ENCODE assay signal across 8 cellular contexts in the genomic region with DNA sequence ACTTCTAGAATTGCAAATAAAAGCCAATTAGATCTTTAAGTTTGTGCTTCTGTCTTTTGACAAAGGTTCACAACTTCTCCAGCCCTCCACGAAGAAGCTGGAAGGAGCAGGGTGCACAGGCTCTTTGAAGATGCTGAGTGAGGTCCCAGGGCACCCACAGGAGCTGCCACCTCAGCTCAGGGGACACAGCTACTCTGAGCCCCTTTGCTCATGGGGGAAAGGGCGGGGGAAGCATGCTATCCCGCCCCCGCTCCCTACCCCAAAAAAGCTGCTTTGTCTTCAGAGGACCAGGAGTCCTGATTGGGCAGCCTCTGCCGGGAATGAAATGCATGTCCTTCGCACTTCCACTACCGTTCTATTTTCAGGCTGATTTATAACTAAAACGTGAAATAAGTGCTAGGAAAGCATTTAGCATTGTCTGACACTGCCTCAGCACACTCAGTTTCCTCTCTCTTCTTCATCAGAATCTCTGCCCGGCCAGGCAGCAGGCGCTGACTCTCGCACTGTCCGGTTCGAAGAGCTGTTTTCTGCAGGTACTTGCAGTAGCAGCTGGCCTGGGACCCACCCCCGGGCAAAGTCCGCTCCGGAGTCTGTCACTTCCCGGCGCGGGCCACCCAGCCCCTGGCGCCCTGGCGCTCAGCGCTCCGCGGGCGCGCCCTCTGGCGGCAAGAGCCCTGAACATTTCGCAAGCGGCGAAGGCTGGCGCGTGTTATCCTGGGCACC. TPM values are rescaled to one million over a fixed set of nuclear protein-coding genes. Genes with fewer than 3 reads are reported as not detected.
A peak's percentile ranks its signal among the peaks of the same experiment; 100 is the strongest.
DNase-seq lines count a peak whose midpoint lies in the region; ATAC-seq and TF ChIP-seq lines count a peak whose summit lies in the region.

No MANE protein-coding gene starts in this region.

- DNase-seq in COR-L47 (lab: John Stamatoyannopoulos, UW), result peak; percentile 64
- DNase-seq in GM20000 (ENCODE audit: low spot score), result peak; percentile 87
- DNase-seq in HPDE6-E6E7 (ENCODE audit: extremely low spot score), result peak; percentile 56
- DNase-seq in NT2/D1 (ENCODE audit: low read depth, low spot score), result peak; percentile 74
- DNase-seq in activated CD8-positive, alpha-beta memory T cell treated with anti-CD3 and anti-CD28 coated beads, Interleukin-2, amount 50 U/mL, for 4 hours, result peak; percentile 82
- DNase-seq in epidermal melanocyte (ENCODE audit: insufficient read length, low spot score), result peak; percentile 68
- DNase-seq in mucosa of descending colon, result peak; percentile 97
- peak; percentile 58 for DNase-seq in stimulated activated CD8-positive, alpha-beta memory T cell treated with anti-CD3 and anti-CD28 coated beads, Interleukin-4, amount 100 ng/mL, for 1 hour (ENCODE audit: low read depth in 2 of 2, low spot score in 1 of 2)

- peak overlapping the region; percentile 71 for H3K9ac ChIP-seq in NT2/D1 (ENCODE audit: insufficient read length, low read depth)

- TF ChIP-seq CTCF in GM20000 (IDR thresholded peaks at IDR 0.05; ENCODE audit: extremely low read depth, missing control alignments), result peak; percentile 92
- peak; percentile 81 for TF ChIP-seq CTCF in mucosa of descending colon (IDR thresholded peaks at IDR 0.05)

- H3K4me1 ChIP-seq in NT2/D1 (ENCODE audit: insufficient read depth, insufficient read length) (no peaks in the 10 kb centered on the region), mucosa of descending colon (ENCODE audit: low read depth) (peaks cover 44% of the 10 kb centered on the region)

- H3K9me3 ChIP-seq in NT2/D1 (ENCODE audit: insufficient read depth, low read length) (no peaks in the 10 kb centered on the region), mucosa of descending colon (no peaks in the 10 kb centered on the region)

- intact Hi-C loops in mucosa of descending colon (cut with DNase I, micrococcal nuclease), result no loop called here

- peak; percentile 87 for ATAC-seq in mucosa of descending colon

- H3K36me3 ChIP-seq in NT2/D1 (ENCODE audit: insufficient read depth, insufficient read length, low read length) (no peaks in the 10 kb centered on the region), mucosa of descending colon (ENCODE audit: low read depth) (no peaks in the 10 kb centered on the region)

- H3K4me3 ChIP-seq in NT2/D1 (ENCODE audit: insufficient read length, low read depth) (peak overlapping the region; percentile 3), mucosa of descending colon (no peak overlapping the region)

- peaks cover 10% of the 10 kb centered on the region for H3K27me3 ChIP-seq in NT2/D1 (ENCODE audit: insufficient read depth, insufficient read length)

RNA-seq across cellular contexts. Expression of a gene that starts 45.5 kb away (rescaled TPM):
- 1 to 10 TPM; 7.4 to 8.8 (median 7.7) TPM for total RNA-seq in mucosa of descending colon
